In the genomic region with DNA sequence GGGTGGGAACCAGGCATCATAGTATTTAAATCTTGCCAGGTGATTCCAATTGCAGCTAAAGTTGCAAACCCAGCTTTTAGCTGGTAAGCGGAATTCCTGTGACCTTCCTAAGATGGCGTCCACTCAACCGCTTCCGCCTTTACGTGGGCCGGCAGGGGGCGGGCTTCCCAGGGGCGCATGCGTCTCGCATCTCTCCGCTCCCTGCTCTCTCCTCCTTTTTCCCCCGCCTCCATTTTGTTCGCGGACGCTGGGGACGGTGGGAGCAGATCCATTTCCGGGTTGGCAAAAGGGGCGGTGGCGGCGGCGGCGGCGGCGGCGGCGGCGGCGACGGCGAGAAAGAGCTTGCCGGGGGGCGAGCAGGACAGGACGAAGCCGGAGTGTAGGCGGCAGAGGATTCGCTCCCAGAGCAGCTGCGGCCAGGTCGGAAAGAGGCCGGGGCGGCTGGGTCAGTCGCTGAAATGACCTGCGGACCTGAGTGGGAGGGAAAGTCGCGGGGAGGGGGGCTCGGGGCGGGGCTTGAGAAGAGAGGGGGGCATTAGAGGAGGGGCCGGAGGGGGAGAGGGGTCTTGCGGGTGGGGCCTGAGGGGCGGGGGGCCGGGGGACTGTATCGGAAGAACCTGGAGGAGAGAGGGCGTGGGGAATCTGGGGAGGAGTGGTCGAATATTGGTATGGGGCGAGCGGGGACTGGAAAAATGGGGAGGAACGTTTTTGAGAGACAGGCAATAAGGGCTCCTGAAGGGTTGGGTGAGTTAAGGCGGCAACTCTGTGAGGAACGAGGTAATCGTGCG, we compare ENCODE assay signal across 8 cellular contexts. TPM values are rescaled to one million over a fixed set of nuclear protein-coding genes. Genes with fewer than 3 reads are reported as not detected.
DNase-seq lines count a peak whose midpoint lies in the region; ATAC-seq and TF ChIP-seq lines count a peak whose summit lies in the region.

A gene with protein sequence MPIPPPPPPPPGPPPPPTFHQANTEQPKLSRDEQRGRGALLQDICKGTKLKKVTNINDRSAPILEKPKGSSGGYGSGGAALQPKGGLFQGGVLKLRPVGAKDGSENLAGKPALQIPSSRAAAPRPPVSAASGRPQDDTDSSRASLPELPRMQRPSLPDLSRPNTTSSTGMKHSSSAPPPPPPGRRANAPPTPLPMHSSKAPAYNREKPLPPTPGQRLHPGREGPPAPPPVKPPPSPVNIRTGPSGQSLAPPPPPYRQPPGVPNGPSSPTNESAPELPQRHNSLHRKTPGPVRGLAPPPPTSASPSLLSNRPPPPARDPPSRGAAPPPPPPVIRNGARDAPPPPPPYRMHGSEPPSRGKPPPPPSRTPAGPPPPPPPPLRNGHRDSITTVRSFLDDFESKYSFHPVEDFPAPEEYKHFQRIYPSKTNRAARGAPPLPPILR (plus strand): TSS at position 232 of the 788 bp plus-strand sequence. CDS start 37,156 bp downstream, outside the sequence.

- peaks cover 2% of the 10 kb centered on the region for H3K27me3 Mint-ChIP-seq in neural progenitor cell (ENCODE audit: insufficient read depth, low read depth)

- peak within 1 kb of the TSS; percentile 84 for H3K4me2 ChIP-seq in MM.1S (ENCODE audit: low read depth, low read length)
- H3K4me2 ChIP-seq in neural progenitor cell: peak within 1 kb of the TSS; percentile 93

- peaks cover 26% of the 10 kb centered on the region for H3K4me1 Mint-ChIP-seq in neural progenitor cell

- H3K27me3 ChIP-seq in H7 (ENCODE audit: control insufficient read depth, insufficient read depth, low read length) (no peaks in the 10 kb centered on the region), MM.1S (replicated peaks; ENCODE audit: insufficient read depth, low read length) (no peaks in the 10 kb centered on the region), foreskin keratinocyte (no peaks in the 10 kb centered on the region), neural progenitor cell (no peaks in the 10 kb centered on the region)

- H3K36me3 ChIP-seq in H7 (replicated peaks; ENCODE audit: control insufficient read depth, insufficient read depth, low read length) (no peaks in the 10 kb centered on the region), MM.1S (replicated peaks; ENCODE audit: insufficient read depth, low read length) (no peaks in the 10 kb centered on the region), neural progenitor cell (no peaks in the 10 kb centered on the region)

- H3F3A ChIP-seq in MM.1S (ENCODE audit: insufficient read depth, low read length) (no peaks in the 10 kb centered on the region), neural progenitor cell (ENCODE audit: low read depth) (peaks cover 34% of the 10 kb centered on the region)

- H2AFZ ChIP-seq in MM.1S (ENCODE audit: low read length) (peak within 1 kb of the TSS; percentile 96), neural progenitor cell (replicated peaks) (peak within 1 kb of the TSS; percentile 88)

- DNase-seq in ELR (ENCODE audit: low read depth) (peak; percentile 98), H7 (peak; percentile 96), MM.1S (peak; percentile 95), SIG-M5 (lab: John Stamatoyannopoulos, UW) (peak; percentile 87), activated gamma-delta T cell (lab: John Stamatoyannopoulos, UW) (peak; percentile 91), foreskin keratinocyte (peak; percentile 76 to 87), neural progenitor cell (ENCODE audit: low spot score) (peak; percentile 98), stromal cell of bone marrow (ENCODE audit: low read depth) (peak; percentile 93)

- H3K4me1 ChIP-seq in MM.1S (ENCODE audit: low read length) (no peaks in the 10 kb centered on the region; the same call in 1 of the 2 replicates), foreskin keratinocyte (no peaks in the 10 kb centered on the region), neural progenitor cell (peaks cover 4% of the 10 kb centered on the region)

- H3K9ac ChIP-seq in MM.1S (ENCODE audit: low read length) (peak within 1 kb of the TSS; percentile 71), neural progenitor cell (peak within 1 kb of the TSS; percentile 35)

- H3K9me2 ChIP-seq in MM.1S (replicated peaks; ENCODE audit: insufficient read depth, low read length): no peaks in the 10 kb centered on the region

- peak; percentile 86 for ATAC-seq in foreskin keratinocyte

- peak within 1 kb of the TSS; percentile 93 for H3K4me3 Mint-ChIP-seq in neural progenitor cell

- H3K27ac ChIP-seq in MM.1S (ENCODE audit: low read length) (peak within 1 kb of the TSS; percentile 78), foreskin keratinocyte (peak within 1 kb of the TSS; percentile 27), neural progenitor cell (peak within 1 kb of the TSS; percentile 81)

- peak; percentile 44 for TF ChIP-seq CTCF in MM.1S (IDR thresholded peaks at IDR 0.05; ENCODE audit: low read length)
- peak; percentile 82 for TF ChIP-seq CTCF in foreskin keratinocyte (conservative IDR thresholded peaks at IDR 0.05)
- peak; percentile 79 for TF ChIP-seq CTCF in neural progenitor cell (IDR thresholded peaks at IDR 0.05)

- H4K20me1 ChIP-seq in MM.1S (ENCODE audit: insufficient read depth, low read length) (no peaks in the 10 kb centered on the region), neural progenitor cell (ENCODE audit: low read depth) (peaks cover 4% of the 10 kb centered on the region)

- H3K9me3 ChIP-seq in MM.1S (replicated peaks; ENCODE audit: insufficient read depth, low read length): no peaks in the 10 kb centered on the region
- no peaks in the 10 kb centered on the region for H3K9me3 ChIP-seq in neural progenitor cell (ENCODE audit: low read depth)

- H3K4me3 ChIP-seq in H7 (ENCODE audit: insufficient read depth, low read depth, low read length) (peak within 1 kb of the TSS; percentile 73), MM.1S (ENCODE audit: low read length) (peak within 1 kb of the TSS; percentile 97), neural progenitor cell (peak within 1 kb of the TSS; percentile 99)

- H3K9me3 Mint-ChIP-seq in neural progenitor cell: no peaks in the 10 kb centered on the region

- H3K36me3 Mint-ChIP-seq in neural progenitor cell: peaks cover 2% of the 10 kb centered on the region

- H3K79me2 ChIP-seq in MM.1S (ENCODE audit: low read length): peaks cover 33% of the 10 kb centered on the region
- H3K79me2 ChIP-seq in neural progenitor cell (ENCODE audit: low read depth): peaks cover 36% of the 10 kb centered on the region

- H3K27ac Mint-ChIP-seq in neural progenitor cell: peak within 1 kb of the TSS; percentile 99

RNA-seq across cellular contexts. Expression of the gene that starts here (rescaled TPM):
- 3.7 and 5.4 TPM in 2 replicates for total RNA-seq in H7 (2014; rRNA removed; shearing (Covaris generic))
- total RNA-seq in foreskin keratinocyte (12.7 and 13.0 TPM in 2 replicates), neural progenitor cell (ENCODE audit: low replicate concordance) (6.8 and 9.3 TPM in 2 replicates)
- polyA plus RNA-seq in foreskin keratinocyte: 6.5 and 7.4 TPM in 2 replicates

Comparison
In these comparisons a context has a peak if more than half of its experiments do, and no peak if none do; other contexts are left out.
1. Peak in every context shown above with its lines: DNase-seq, ATAC-seq, H3K4me3 ChIP-seq and H3K27ac ChIP-seq.
2. H3K27ac ChIP-seq: peak in every context shown above with its lines; median percentile 81 in neural progenitor cell; 78 in MM.1S; 27 in foreskin keratinocyte.